ENCODE assay signal across 25 cellular contexts in genomic region chr6:103674790-103675189, GRCh38.
"Had no signal": no experiment of that assay in that cellular context is flagged by ENCODE, and none has a peak within 500 bp of the region (broad histone marks: within the 10 kb centered on the region; RNA-seq: fewer than 3 reads in every experiment).

No MANE protein-coding gene starts in this region.

- H3K27me3 ChIP-seq: neural progenitor cell, ovary, stomach, thyroid gland, tibial nerve, upper lobe of left lung, vagina had no signal

- FAIRE-seq: urothelium cell line had no signal

- H3K9ac ChIP-seq: neural progenitor cell, parathyroid adenoma had no signal

- H3K36me3 ChIP-seq: neural progenitor cell, ovary, stomach, thoracic aorta, thyroid gland, tibial nerve, upper lobe of left lung, vagina had no signal

- H3K4me3 ChIP-seq: neural progenitor cell, ovary, psoas muscle, skin epidermis, stomach, thyroid gland, tibial nerve, upper lobe of left lung, vagina had no signal

- H3K79me2 ChIP-seq: parathyroid adenoma had no signal

- H3K4me2 ChIP-seq: neural progenitor cell had no signal

- H3K4me1 ChIP-seq: neural progenitor cell, parathyroid adenoma, psoas muscle, stomach, tibial nerve, upper lobe of left lung, vagina had no signal

- ATAC-seq: natural killer cell; psoas muscle; right cardiac atrium; sciatic nerve; stimulated activated effector memory CD8-positive, alpha-beta T cell treated with anti-CD3 and anti-CD28 coated beads, Interleukin-12 subunit alpha, Interleukin-12 subunit beta, amount 100 ng/mL, for 72 hours; stimulated activated naive B cell treated with anti-CD40 and anti-IgM and Interleukin-4, amounts not matched to agents 10 μg/mL and 1 μg/mL and 100 μg/mL, for 72 hours had no signal

- H3K27ac ChIP-seq: neural progenitor cell, ovary, parathyroid adenoma, psoas muscle, skin epidermis, stomach, thoracic aorta, thyroid gland, tibial nerve, upper lobe of left lung, vagina had no signal

- H3K9me3 ChIP-seq: ovary, psoas muscle, thoracic aorta, thyroid gland, upper lobe of left lung, vagina had no signal

- H2AFZ ChIP-seq: parathyroid adenoma had no signal

- DNase-seq: natural killer cell; occipital lobe; ovary; posterior cingulate gyrus; psoas muscle; right cardiac atrium; stimulated activated CD4-positive, alpha-beta T cell treated with anti-CD3 and anti-CD28 coated beads, Interleukin-15, amount 100 ng/mL, for 24 hours; stimulated activated CD4-positive, alpha-beta T cell treated with anti-CD3 and anti-CD28 coated beads, Interleukin-2, amount 100 ng/mL, for 24 hours; stimulated activated CD4-positive, alpha-beta T cell treated with anti-CD3 and anti-CD28 coated beads, Interleukin-2, amount 100 ng/mL, for 48 hours; stimulated activated CD4-positive, alpha-beta T cell treated with anti-CD3 and anti-CD28 coated beads, Interleukin-4, amount 100 ng/mL, for 24 hours; stimulated activated naive B cell treated with anti-CD40 and anti-IgM and Interleukin-4, amounts not matched to agents 10 μg/mL and 1 μg/mL and 100 μg/mL, for 72 hours; stimulated activated naive CD4-positive, alpha-beta T cell treated with Interleukin-2 at 50 U/mL for 16 hours; stomach; thyroid gland; trophoblast cell; upper lobe of left lung had no signal
